Comparison of ENCODE assay signal across 20 cellular contexts in the genomic region with DNA sequence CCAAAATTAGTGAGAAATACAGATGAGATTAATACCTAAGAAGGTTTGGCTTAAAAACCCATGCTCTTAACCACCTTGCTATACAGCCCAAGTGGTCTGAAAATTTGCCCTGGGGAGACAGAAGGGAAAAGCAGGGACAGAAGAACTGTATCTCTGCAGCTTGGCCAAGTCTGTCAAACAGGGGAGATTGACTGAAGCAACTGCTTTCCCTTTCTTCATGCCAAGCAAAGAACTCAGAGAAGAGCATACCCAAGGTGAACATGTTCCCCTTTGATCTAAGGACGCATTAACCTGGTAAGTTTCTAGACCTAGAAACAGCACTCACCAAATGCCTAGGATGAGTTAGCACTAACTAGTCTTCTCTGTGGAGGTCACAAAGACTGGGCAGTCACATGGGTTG.
"Had no signal": no experiment of that assay in that cellular context is flagged by ENCODE, and none has a peak within 500 bp of the region (broad histone marks: within the 10 kb centered on the region; RNA-seq: fewer than 3 reads in every experiment).

No MANE protein-coding gene starts in this region.

- H3K36me3 ChIP-seq: colonic mucosa, esophagus muscularis mucosa, heart right ventricle, left lung, lower lobe of right lung had no signal

- DNase-seq: colonic mucosa; cortex of kidney; effector CD8-positive, alpha-beta T cell; effector memory CD8-positive, alpha-beta T cell; endodermal cell; foreskin keratinocyte; glutamatergic neuron; head of caudate nucleus; heart right ventricle; hippocampal formation; left cardiac atrium; left lung; left ventricle myocardium superior; lower lobe of right lung; mesenchymal stem cell; mucosa of descending colon had no signal

- H3K4me3 ChIP-seq: colonic mucosa, esophagus muscularis mucosa, heart right ventricle, left lung, lower lobe of right lung, mucosa of descending colon had no signal

- H3K9me3 ChIP-seq: colonic mucosa, esophagus muscularis mucosa, heart right ventricle, left lung, lower lobe of right lung, mucosa of descending colon had no signal

- H3K9me3 Mint-ChIP-seq: dendritic cell treated with granulocyte-macrophage colony-stimulating factor and Interleukin-4, amounts not matched to agents 40 ng/mL and 50 ng/mL, for 4 days; effector memory CD8-positive, alpha-beta T cell; mesothelial cell of epicardium had no signal

- H3K27ac ChIP-seq: colonic mucosa, epithelial cell of prostate, esophagus muscularis mucosa, foreskin keratinocyte, heart right ventricle, left lung, lower lobe of right lung had no signal

- H3K36me3 Mint-ChIP-seq: mesothelial cell of epicardium had no signal

- H3K4me1 ChIP-seq: colonic mucosa, foreskin keratinocyte, left lung, lower lobe of right lung had no signal

- ATAC-seq: effector memory CD8-positive, alpha-beta T cell; foreskin keratinocyte; heart right ventricle; left cardiac atrium; left lung; left ventricle myocardium superior; lower lobe of right lung; mucosa of descending colon had no signal

- H3K27ac Mint-ChIP-seq: dendritic cell treated with granulocyte-macrophage colony-stimulating factor and Interleukin-4, amounts not matched to agents 40 ng/mL and 50 ng/mL, for 4 days; effector memory CD8-positive, alpha-beta T cell; endodermal cell; mesothelial cell of epicardium had no signal

- H3K4me3 Mint-ChIP-seq: dendritic cell treated with granulocyte-macrophage colony-stimulating factor and Interleukin-4, amounts not matched to agents 40 ng/mL and 50 ng/mL, for 4 days; effector memory CD8-positive, alpha-beta T cell; endodermal cell; mesothelial cell of epicardium had no signal
